Comparison of ENCODE assay signal across 20 cellular contexts in the genomic region with DNA sequence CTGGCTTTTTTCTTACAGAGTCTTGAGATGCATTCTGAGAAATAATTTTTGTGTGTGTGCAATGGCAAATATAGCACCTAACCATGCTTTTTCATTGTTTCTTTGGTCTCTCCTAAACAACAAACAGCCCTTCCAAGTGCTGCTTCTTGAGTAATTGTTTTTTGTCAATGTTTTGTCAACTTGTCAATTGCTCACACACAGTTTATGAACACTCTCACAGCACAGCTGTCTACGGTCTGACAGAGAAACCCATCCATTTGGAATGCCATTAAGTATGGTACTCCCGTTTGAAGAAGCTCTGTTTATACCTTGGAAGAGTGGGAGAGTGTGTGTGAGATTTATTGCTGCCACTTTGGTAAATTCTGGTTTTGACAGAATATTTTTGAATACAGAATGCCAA.
"Had no signal": no experiment of that assay in that cellular context is flagged by ENCODE, and none has a peak within 500 bp of the region (broad histone marks: within the 10 kb centered on the region; RNA-seq: fewer than 3 reads in every experiment).

No MANE protein-coding gene starts in this region.

- H3K36me3 ChIP-seq: colonic mucosa, esophagus squamous epithelium, gastrocnemius medialis, gastroesophageal sphincter, heart right ventricle had no signal

- H3K27me3 ChIP-seq: colonic mucosa, dorsolateral prefrontal cortex, esophagus squamous epithelium, foreskin keratinocyte, gastrocnemius medialis, gastroesophageal sphincter, heart right ventricle, hepatocyte had no signal

- H3K4me1 ChIP-seq: colonic mucosa, esophagus squamous epithelium, foreskin keratinocyte had no signal

- H3K27ac ChIP-seq: colonic mucosa, coronary artery, epithelial cell of prostate, esophagus squamous epithelium, foreskin keratinocyte, gastrocnemius medialis, gastroesophageal sphincter, heart right ventricle, hepatocyte had no signal

- H2AFZ ChIP-seq: hepatocyte had no signal

- H3K4me2 ChIP-seq: hepatocyte had no signal

- H3K9me3 ChIP-seq: colonic mucosa, esophagus squamous epithelium, gastrocnemius medialis, gastroesophageal sphincter, heart right ventricle had no signal

- ATAC-seq: effector memory CD8-positive, alpha-beta T cell; esophagus mucosa; foreskin keratinocyte; gastrocnemius medialis; gastroesophageal sphincter; heart right ventricle had no signal

- H3K79me2 ChIP-seq: hepatocyte had no signal

- H3K4me3 ChIP-seq: colonic mucosa, coronary artery, dorsolateral prefrontal cortex, esophagus squamous epithelium, gastrocnemius medialis, gastroesophageal sphincter, heart right ventricle, hepatocyte had no signal

- DNase-seq: colonic mucosa; cortex of kidney; dorsolateral prefrontal cortex; effector CD4-positive, alpha-beta T cell; effector CD8-positive, alpha-beta T cell; effector memory CD4-positive, alpha-beta T cell; effector memory CD8-positive, alpha-beta T cell; endodermal cell; esophagus squamous epithelium; foreskin melanocyte; gastrocnemius medialis; glutamatergic neuron; head of caudate nucleus; heart right ventricle had no signal
